ENCODE assay signal across 8 cellular contexts in genomic region chr2:55051026-55051866, GRCh38. TPM values are rescaled to one million over a fixed set of nuclear protein-coding genes. Genes with fewer than 3 reads are reported as not detected.
DNase-seq lines count a peak whose midpoint lies in the region; ATAC-seq, FAIRE-seq and TF ChIP-seq lines count a peak whose summit lies in the region.

No MANE protein-coding gene starts in this region.

- ATAC-seq in activated naive CD8-positive, alpha-beta T cell treated with anti-CD3 and anti-CD28 coated beads, Interleukin-2, amount 10 ng/mL, durations not matched to agents 7 days and 5 days (ENCODE audit: low read depth), result no peak
- ATAC-seq in GM19328 (IDR thresholded peaks at IDR 0.05; ENCODE audit: unreplicated experiment) (no peak), HG02981 (IDR thresholded peaks at IDR 0.05; ENCODE audit: unreplicated experiment) (no peak)

- no peak for TF ChIP-seq CTCF in AG09309 (IDR thresholded peaks at IDR 0.05; ENCODE audit: control insufficient read depth, insufficient read depth, low read depth, low read length, missing control alignments)
- no peak for TF ChIP-seq CTCF in OCI-LY7 (conservative IDR thresholded peaks at IDR 0.05; ENCODE audit: low read length)
- no peak for TF ChIP-seq CTCF in glutamatergic neuron (IDR thresholded peaks at IDR 0.05; ENCODE audit: partially characterized antibody, unreplicated experiment)

- peaks cover 6% of the 10 kb centered on the region for H3K36me3 Mint-ChIP-seq in activated naive CD8-positive, alpha-beta T cell treated with anti-CD3 and anti-CD28 coated beads, Interleukin-2, amount 10 ng/mL, durations not matched to agents 7 days and 5 days
- no peaks in the 10 kb centered on the region for H3K36me3 Mint-ChIP-seq in glutamatergic neuron (ENCODE audit: unreplicated experiment)

- H3K4me1 ChIP-seq in OCI-LY7 (ENCODE audit: insufficient read depth, low read length, poor library complexity, severe bottlenecking), result peaks cover 60% of the 10 kb centered on the region

- H3K27ac Mint-ChIP-seq in activated naive CD8-positive, alpha-beta T cell treated with anti-CD3 and anti-CD28 coated beads, Interleukin-2, amount 10 ng/mL, durations not matched to agents 7 days and 5 days, result peak overlapping the region; percentile 100
- peak overlapping the region; percentile 99 for H3K27ac Mint-ChIP-seq in glutamatergic neuron (ENCODE audit: unreplicated experiment)

- FAIRE-seq in GM18507 (lab: Jason Lieb, UNC), result peak; percentile 67

- H2AFZ ChIP-seq in OCI-LY7 (ENCODE audit: low read length), result peak overlapping the region; percentile 65

- H3K4me2 ChIP-seq in OCI-LY7 (ENCODE audit: low read length), result peak overlapping the region; percentile 95

- peak overlapping the region; percentile 89 for H3K27ac ChIP-seq in OCI-LY7 (ENCODE audit: low read depth, low read length, poor library complexity, severe bottlenecking)

- DNase-seq in AG09309 (ENCODE audit: low read depth) (peak; percentile 99), GM18507 (ENCODE audit: extremely low spot score, insufficient read length, low read depth) (no peak), OCI-LY7 (ENCODE audit: low spot score) (peak; percentile 37), glutamatergic neuron (no peak), occipital lobe (lab: John Stamatoyannopoulos, UW) (peak; percentile 35)
- no peak for DNase-seq in activated naive CD8-positive, alpha-beta T cell treated with anti-CD3 and anti-CD28 coated beads, Interleukin-2, amount 10 ng/mL, durations not matched to agents 7 days and 5 days

- H3K4me3 Mint-ChIP-seq in activated naive CD8-positive, alpha-beta T cell treated with anti-CD3 and anti-CD28 coated beads, Interleukin-2, amount 10 ng/mL, durations not matched to agents 7 days and 5 days, result peak overlapping the region; percentile 100
- peak overlapping the region; percentile 98 for H3K4me3 Mint-ChIP-seq in glutamatergic neuron (ENCODE audit: unreplicated experiment)

- no peaks in the 10 kb centered on the region for H3K9me3 Mint-ChIP-seq in activated naive CD8-positive, alpha-beta T cell treated with anti-CD3 and anti-CD28 coated beads, Interleukin-2, amount 10 ng/mL, durations not matched to agents 7 days and 5 days
- H3K9me3 Mint-ChIP-seq in glutamatergic neuron (ENCODE audit: unreplicated experiment), result peaks cover 24% of the 10 kb centered on the region

- intact Hi-C loops in OCI-LY7 (cut with micrococcal nuclease; ENCODE audit: unreplicated experiment), result no loop called here

- H3K4me3 ChIP-seq in AG09309 (ENCODE audit: control insufficient read depth, low read depth, low read length) (peak overlapping the region; percentile 73), OCI-LY7 (ENCODE audit: low read depth, low read length, poor library complexity, severe bottlenecking) (peak overlapping the region; percentile 75)

- POLR2A ChIA-PET in OCI-LY7 (lab: Charles Lee), result interaction anchor here (0.6 to 3.3 kb wide), 32 partner anchors 10 to 981 kb away, joined by 3 to 18 read pairs (median 4); partner anchors contain the start of gene CCDC88A
- POLR2A ChIA-PET in activated naive CD8-positive, alpha-beta T cell treated with anti-CD3 and anti-CD28 coated beads, Interleukin-2, amount 10 ng/mL, durations not matched to agents 7 days and 5 days (lab: Charles Lee), result interaction anchor here (0.6 to 2.7 kb wide), 16 partner anchors 10 to 565 kb away, joined by 3 to 25 read pairs (median 4); no protein-coding TSS in a partner anchor

- H3K9me3 ChIP-seq in OCI-LY7 (ENCODE audit: low read length), result no peaks in the 10 kb centered on the region

- H3K4me1 Mint-ChIP-seq in activated naive CD8-positive, alpha-beta T cell treated with anti-CD3 and anti-CD28 coated beads, Interleukin-2, amount 10 ng/mL, durations not matched to agents 7 days and 5 days, result peaks cover 36% of the 10 kb centered on the region
- peaks cover 17% of the 10 kb centered on the region for H3K4me1 Mint-ChIP-seq in glutamatergic neuron (ENCODE audit: low read depth, unreplicated experiment)

- H3K79me2 ChIP-seq in OCI-LY7 (ENCODE audit: insufficient read depth, low read depth, low read length), result peaks cover 57% of the 10 kb centered on the region

- CTCF ChIA-PET in OCI-LY7 (lab: Charles Lee; ENCODE audit: unreplicated experiment), result interaction anchor here (0.6 to 1.5 kb wide), 4 partner anchors 10 to 1083 kb away, joined by 3 to 7 read pairs (median 4); no protein-coding TSS in a partner anchor

- TSS peak; percentile 88 for BruUV-seq in OCI-LY7 (replicated peaks; lab: Mats Ljungman, UMichigan)

- 0 out of 2 replicates have a peak, but pooled peaks cover 3% of the 10 kb centered on the region for H3K36me3 ChIP-seq in OCI-LY7 (ENCODE audit: insufficient read depth, low read length)

- H3K9me2 ChIP-seq in OCI-LY7 (ENCODE audit: insufficient read depth, low read length), result no peaks in the 10 kb centered on the region

- H4K20me1 ChIP-seq in OCI-LY7 (ENCODE audit: insufficient read depth, low read length), result peaks cover 17% of the 10 kb centered on the region; the same call in 1 of the 2 replicates

- H3K27me3 Mint-ChIP-seq in activated naive CD8-positive, alpha-beta T cell treated with anti-CD3 and anti-CD28 coated beads, Interleukin-2, amount 10 ng/mL, durations not matched to agents 7 days and 5 days, result no peaks in the 10 kb centered on the region
- peaks cover 18% of the 10 kb centered on the region for H3K27me3 Mint-ChIP-seq in glutamatergic neuron (ENCODE audit: unreplicated experiment)

RNA-seq across cellular contexts. Expression of gene RTN4, which starts 1.0 kb away (rescaled TPM):
- 27.5 and 36.5 TPM in 2 replicates for total RNA-seq in OCI-LY7 (2014; rRNA removed; shearing (Covaris generic))
- total RNA-seq in OCI-LY7 (2022), result 74.1 and 75.2 TPM in 2 replicates
- 10 to 100 TPM; 82.2 to 88.2 TPM for total RNA-seq in activated naive CD8-positive, alpha-beta T cell treated with anti-CD3 and anti-CD28 coated beads, Interleukin-2, amount 10 ng/mL, durations not matched to agents 7 days and 5 days
- 772 TPM for total RNA-seq in glutamatergic neuron (ENCODE audit: unreplicated experiment)
- 588 TPM for total RNA-seq in occipital lobe

Comparison
In these comparisons a context has a peak if more than half of its experiments do, and no peak if none do; other contexts are left out.
1. DNase-seq: peak in AG09309 (single experiment), OCI-LY7 (single experiment) and occipital lobe (single experiment); none in GM18507 (single experiment), activated naive CD8-positive, alpha-beta T cell treated with anti-CD3 and anti-CD28 coated beads, Interleukin-2, amount 10 ng/mL, durations not matched to agents 7 days and 5 days (single experiment) and glutamatergic neuron (single experiment).